ENCODE assay signal across 8 cellular contexts in the genomic region with DNA sequence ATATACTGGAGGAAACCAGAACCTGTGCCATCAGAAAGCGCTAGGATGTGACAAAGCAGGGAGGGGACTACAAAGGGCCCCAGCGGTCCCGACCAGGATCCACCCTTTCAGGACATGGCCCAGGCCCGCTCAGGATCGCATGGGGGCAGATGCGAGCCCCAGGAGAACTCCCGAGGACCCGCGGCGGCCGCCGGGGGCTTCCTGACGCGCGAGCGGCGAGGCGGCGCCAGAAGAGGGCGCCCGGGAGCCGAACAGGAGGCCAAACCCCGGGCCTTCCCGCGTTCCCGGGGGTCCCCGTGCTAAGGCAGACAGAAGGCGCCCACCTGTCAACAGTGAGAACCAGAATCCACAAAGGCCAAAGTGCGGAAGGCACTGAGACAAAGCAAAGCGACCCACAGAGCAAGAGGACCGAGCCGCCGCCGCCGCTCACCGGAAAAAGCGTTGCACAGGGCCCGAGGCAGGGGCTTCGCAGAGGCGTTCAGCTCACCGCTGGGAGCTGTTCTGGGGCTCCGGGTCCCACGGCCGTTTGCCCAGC. TPM values are rescaled to one million over a fixed set of nuclear protein-coding genes. Genes with fewer than 3 reads are reported as not detected.
DNase-seq lines count a peak whose midpoint lies in the region; ATAC-seq, FAIRE-seq and TF ChIP-seq lines count a peak whose summit lies in the region.

No MANE protein-coding gene starts in this region.

- H3K4me1 ChIP-seq in H1 (replicated peaks in 1 of 4; ENCODE audit: control insufficient read depth in 3 of 4, insufficient read depth in 4 of 4, low read length in 3 of 4) (no peaks in the 10 kb centered on the region), mucosa of stomach (ENCODE audit: control insufficient read depth, insufficient read depth, low read length) (no peaks in the 10 kb centered on the region)

- H2BK120ac ChIP-seq in H1 (replicated peaks; ENCODE audit: low read depth, low read length) = no peak overlapping the region

- no peaks in the 10 kb centered on the region for H3K9me3 Mint-ChIP-seq in activated CD8-positive, alpha-beta T cell treated with anti-CD3 and anti-CD28 coated beads for 36 hours

- no peaks in the 10 kb centered on the region for H3K36me3 ChIP-seq in H1 (ENCODE audit: control insufficient read depth in 2 of 4, insufficient read depth in 4 of 4, low read length in 3 of 4)
- H3K36me3 ChIP-seq in mucosa of stomach (ENCODE audit: control insufficient read depth, insufficient read depth, low read length) = no peaks in the 10 kb centered on the region

- no peaks in the 10 kb centered on the region for H4K20me1 ChIP-seq in H1 (replicated peaks in 1 of 2; ENCODE audit: control insufficient read depth in 1 of 2, insufficient read depth in 2 of 2, low read length in 2 of 2)

- no peak overlapping the region for H4K8ac ChIP-seq in H1 (ENCODE audit: extremely low read depth, insufficient read depth, low read length)

- H3K27me3 Mint-ChIP-seq in activated CD8-positive, alpha-beta T cell treated with anti-CD3 and anti-CD28 coated beads for 36 hours = no peaks in the 10 kb centered on the region

- no peak for TF ChIP-seq EP300 in H1 (IDR thresholded peaks at IDR 0.05; ENCODE audit: borderline replicate concordance in 1 of 2, low read depth in 2 of 2, low read length in 2 of 2)

- no peak overlapping the region for H2BK12ac ChIP-seq in H1 (ENCODE audit: low read depth, low read length)

- H2AFZ ChIP-seq in H1 (ENCODE audit: low read length) = peak overlapping the region; percentile 76; the same call in 1 of the 2 replicates

- FAIRE-seq in H1 (lab: Jason Lieb, UNC) = no peak

- no peak overlapping the region for H3K4me3 ChIP-seq in GM12875 (ENCODE audit: low read depth, low read length)
- peak overlapping the region in 3 of 4 experiments; percentile 11 to 54 (median 11); a peak in 4 of 8 replicates for H3K4me3 ChIP-seq in H1 (ENCODE audit: extremely low read depth in 1 of 4, insufficient read depth in 2 of 4, low read depth in 3 of 4, low read length in 4 of 4)
- no peak overlapping the region for H3K4me3 ChIP-seq in mucosa of stomach (ENCODE audit: low read length)

- H3K4ac ChIP-seq in H1 (replicated peaks; ENCODE audit: insufficient read length, low read depth, low read length) = no peak overlapping the region

- H3K14ac ChIP-seq in H1 (ENCODE audit: insufficient read length) = no peak overlapping the region

- H3K79me2 ChIP-seq in H1 (ENCODE audit: control insufficient read depth in 1 of 2, insufficient read depth in 2 of 2, low read length in 2 of 2) = no peaks in the 10 kb centered on the region

- H3K56ac ChIP-seq in H1 (replicated peaks; ENCODE audit: insufficient read length, low read depth, low read length) = no peak overlapping the region

- peak; percentile 55 to 74; a peak in 3 of 4 replicates for TF ChIP-seq RAD21 in H1 (IDR thresholded peaks at IDR 0.05 in 1 of 2, conservative IDR thresholded peaks at IDR 0.05 in 1 of 2; ENCODE audit: low read depth in 2 of 2, low read length in 2 of 2)

- H4K91ac ChIP-seq in H1 (replicated peaks; ENCODE audit: insufficient read length, low read length) = no peak overlapping the region

- TF ChIP-seq CTCF in GM12875 (IDR thresholded peaks at IDR 0.05; ENCODE audit: borderline replicate concordance, insufficient read depth, low read depth, low read length) (peak; percentile 79), H1 (IDR thresholded peaks at IDR 0.05; ENCODE audit: control extremely low read depth in 1 of 3, insufficient read depth in 1 of 3, low read depth in 1 of 3, low read length in 3 of 3) (peak; percentile 51 to 92 (median 63))
- peak; percentile 67 for TF ChIP-seq CTCF in activated CD8-positive, alpha-beta T cell treated with anti-CD3 and anti-CD28 coated beads for 36 hours (IDR thresholded peaks at IDR 0.05)

- TF ChIP-seq POLR2A in H1 (IDR thresholded peaks at IDR 0.05; ENCODE audit: control extremely low read depth in 1 of 2, low read depth in 2 of 2, low read length in 2 of 2) = no peak

- H2AK5ac ChIP-seq in H1 (ENCODE audit: low read depth, low read length) = no peak overlapping the region

- H3K27me3 ChIP-seq in H1 (replicated peaks in 1 of 4; ENCODE audit: control insufficient read depth in 3 of 4, extremely low read depth in 1 of 4, insufficient read depth in 3 of 4, low read length in 3 of 4) = peaks cover 0 to 1% (median 0%) of the 10 kb centered on the region in 4 experiments; a peak in 1 of 7 replicates
- H3K27me3 ChIP-seq in mucosa of stomach (ENCODE audit: control insufficient read depth, insufficient read depth, low read length) = no peaks in the 10 kb centered on the region

- H3K36me3 Mint-ChIP-seq in activated CD8-positive, alpha-beta T cell treated with anti-CD3 and anti-CD28 coated beads for 36 hours (ENCODE audit: low read depth) = no peaks in the 10 kb centered on the region

- CTCF ChIA-PET in activated CD8-positive, alpha-beta T cell treated with anti-CD3 and anti-CD28 coated beads for 36 hours (lab: Charles Lee) = interaction anchor here (0.6 to 1.3 kb wide), 3 partner anchors 10 to 172 kb away, joined by 3 to 4 read pairs (median 4); no protein-coding TSS in a partner anchor
- CTCF ChIA-PET in H1 (lab: Charles Lee; ENCODE audit: partially characterized antibody) = interaction anchor here (1.4 kb wide), 1 partner anchor 19 kb away, joined by 3 read pairs; no protein-coding TSS in a partner anchor

- peak; percentile 83 for DNase-seq in 8988T
- peak; percentile 29 for DNase-seq in NCI-H460 (ENCODE audit: extremely low read depth, low read depth)
- DNase-seq in activated CD8-positive, alpha-beta T cell treated with anti-CD3 and anti-CD28 coated beads for 36 hours = peak; percentile 70
- DNase-seq in H1 (ENCODE audit: low read depth in 1 of 2, low spot score in 2 of 2) = peak; percentile 33 to 85
- peak; percentile 58 for DNase-seq in stimulated activated CD8-positive, alpha-beta memory T cell treated with anti-CD3 and anti-CD28 coated beads, Interleukin-4, amount 100 ng/mL, for 24 hours (ENCODE audit: low read depth)

- peak overlapping the region; percentile 57 to 58; a peak in 3 of 4 replicates for H3K4me2 ChIP-seq in H1 (ENCODE audit: insufficient read depth in 1 of 2, low read depth in 2 of 2, low read length in 2 of 2)

- H3K18ac ChIP-seq in H1 (ENCODE audit: extremely low read depth, low read length) = no peak overlapping the region

- H3K4me1 Mint-ChIP-seq in activated CD8-positive, alpha-beta T cell treated with anti-CD3 and anti-CD28 coated beads for 36 hours (ENCODE audit: low read depth) = peaks cover 12% of the 10 kb centered on the region

- H4K5ac ChIP-seq in H1 (ENCODE audit: insufficient read length, low read depth, low read length) = no peak overlapping the region

- peak overlapping the region; percentile 89 for H3K27ac Mint-ChIP-seq in activated CD8-positive, alpha-beta T cell treated with anti-CD3 and anti-CD28 coated beads for 36 hours

- no peak overlapping the region for H3K27ac ChIP-seq in H1 (ENCODE audit: low read depth, low read length)

- ATAC-seq in activated CD8-positive, alpha-beta T cell treated with anti-CD3 and anti-CD28 coated beads for 36 hours = peak; percentile 77
- no peak for ATAC-seq in HG02798 (IDR thresholded peaks at IDR 0.05; ENCODE audit: poor library complexity, unreplicated experiment)

- H3K9ac ChIP-seq in H1 (replicated peaks in 1 of 4; ENCODE audit: extremely low read depth in 1 of 4, low read depth in 3 of 4, low read length in 3 of 4) (no peak overlapping the region), mucosa of stomach (ENCODE audit: low read length) (peak overlapping the region; percentile 47)

- no peaks in the 10 kb centered on the region for H3K79me1 ChIP-seq in H1 (ENCODE audit: low read depth, low read length)

- no peak overlapping the region for H2BK20ac ChIP-seq in H1 (ENCODE audit: low read length)

- H3K23ac ChIP-seq in H1 (ENCODE audit: insufficient read length) = no peak overlapping the region

- POLR2A ChIA-PET in activated CD8-positive, alpha-beta T cell treated with anti-CD3 and anti-CD28 coated beads for 36 hours (lab: Charles Lee) = interaction anchor here (0.6 kb wide), 1 partner anchor 116 kb away, joined by 3 read pairs; no protein-coding TSS in a partner anchor
- POLR2A ChIA-PET in H1 (lab: Charles Lee; ENCODE audit: partially characterized antibody) = no interaction called here

- no peak overlapping the region for H2BK5ac ChIP-seq in H1 (ENCODE audit: low read depth, low read length)

- H3K9me3 ChIP-seq in H1 (ENCODE audit: insufficient read depth in 2 of 2, low read depth in 1 of 2, low read length in 1 of 2) (no peaks in the 10 kb centered on the region), mucosa of stomach (ENCODE audit: control insufficient read depth, low read length) (no peaks in the 10 kb centered on the region)

- 3% methylated on average over 30 of the region's 44 CpGs; no CpG with 5 or more reads in 1 of the 2 experiments for WGBS in H1 (ENCODE audit: extremely low coverage in 1 of 2, insufficient coverage in 1 of 2, insufficient read length in 1 of 2, insufficient replicate concordance in 2 of 2, low coverage in 1 of 2, low lambda C conversion rate in 2 of 2, missing lambda C conversion rate in 1 of 2), 2 experiments

- peak overlapping the region; percentile 59 for H3K4me3 Mint-ChIP-seq in activated CD8-positive, alpha-beta T cell treated with anti-CD3 and anti-CD28 coated beads for 36 hours

- intact Hi-C loops in activated CD8-positive, alpha-beta T cell treated with anti-CD3 and anti-CD28 coated beads for 36 hours (cut with micrococcal nuclease) = no loop called here

- no peaks in the 10 kb centered on the region for H3K23me2 ChIP-seq in H1 (ENCODE audit: low read depth, low read length)

- no peak overlapping the region for H2BK15ac ChIP-seq in H1 (ENCODE audit: low read length)

RNA-seq across cellular contexts. Expression of gene OPN1LW, which starts 7.3 kb away (rescaled TPM):
- total RNA-seq in NCI-H460 (2014; rRNA removed; shearing (Covaris generic)) = not detected in 2 replicates
- not detected in 2 replicates for polyA plus RNA-seq in NCI-H460 (2014; cell fraction: nucleus; rRNA removed)
- not detected for total RNA-seq in activated CD8-positive, alpha-beta T cell treated with anti-CD3 and anti-CD28 coated beads for 36 hours
- total RNA-seq in H1 (2021; fragmentation: NEBNext Ultra II Directional; extraction: Animal tissue kit (Norgen Biotek cat#: 25700)) = not detected in 2 replicates
- not detected in 2 replicates for polyA plus RNA-seq in H1 (2011; rRNA removed)
- not detected for polyA plus RNA-seq in H1 (2011; cell fraction: cytosol; rRNA removed)
- not detected for polyA plus RNA-seq in H1 (2011; cell fraction: nucleus; rRNA removed)
- not detected in 4 replicates for polyA plus RNA-seq in H1 (2012, experiment 1 of 2)
- not detected for polyA plus RNA-seq in H1 (2012, experiment 2 of 2)
- not detected for polyA plus RNA-seq in H1 (2013, experiment 1 of 2)
- polyA plus RNA-seq in H1 (2013, experiment 2 of 2) = not detected
- polyA minus RNA-seq in H1 (2011; rRNA and poly(A)+ RNA removed) = not detected in 2 replicates
- polyA minus RNA-seq in H1 (2011; cell fraction: cytosol; rRNA and poly(A)+ RNA removed) = not detected
- polyA minus RNA-seq in H1 (2011; cell fraction: nucleus; rRNA and poly(A)+ RNA removed) = not detected

RNA-seq across cellular contexts. Expression of gene MECP2, which starts 39.2 kb away (rescaled TPM):
- 33.0 and 38.2 TPM in 2 replicates for total RNA-seq in NCI-H460 (2014; rRNA removed; shearing (Covaris generic))
- 23.0 and 25.7 TPM in 2 replicates for polyA plus RNA-seq in NCI-H460 (2014; cell fraction: nucleus; rRNA removed)
- 10 to 100 TPM; 63.7 to 65.1 TPM for total RNA-seq in activated CD8-positive, alpha-beta T cell treated with anti-CD3 and anti-CD28 coated beads for 36 hours
- 32.0 and 32.4 TPM in 2 replicates for total RNA-seq in H1 (2021; fragmentation: NEBNext Ultra II Directional; extraction: Animal tissue kit (Norgen Biotek cat#: 25700))
- polyA plus RNA-seq in H1 (2011; rRNA removed) = 5.0 and 6.9 TPM in 2 replicates
- 8.9 TPM for polyA plus RNA-seq in H1 (2011; cell fraction: cytosol; rRNA removed)
- polyA plus RNA-seq in H1 (2011; cell fraction: nucleus; rRNA removed) = 13.7 TPM
- 13.2 to 14.0 TPM (median 13.8 TPM) in 4 replicates for polyA plus RNA-seq in H1 (2012, experiment 1 of 2)
- 9.1 TPM for polyA plus RNA-seq in H1 (2012, experiment 2 of 2)
- 18.7 TPM for polyA plus RNA-seq in H1 (2013, experiment 1 of 2)
- polyA plus RNA-seq in H1 (2013, experiment 2 of 2) = 12.7 TPM
- 19.4 and 21.7 TPM in 2 replicates for polyA minus RNA-seq in H1 (2011; rRNA and poly(A)+ RNA removed)
- 8.8 TPM for polyA minus RNA-seq in H1 (2011; cell fraction: cytosol; rRNA and poly(A)+ RNA removed)
- polyA minus RNA-seq in H1 (2011; cell fraction: nucleus; rRNA and poly(A)+ RNA removed) = 30.8 TPM

RNA-seq across cellular contexts. Expression of gene OPN1MW, which starts 45.7 kb away (rescaled TPM):
- not detected in 2 replicates for total RNA-seq in NCI-H460 (2014; rRNA removed; shearing (Covaris generic))
- not detected in 2 replicates for polyA plus RNA-seq in NCI-H460 (2014; cell fraction: nucleus; rRNA removed)
- not detected for total RNA-seq in activated CD8-positive, alpha-beta T cell treated with anti-CD3 and anti-CD28 coated beads for 36 hours
- total RNA-seq in H1 (2021; fragmentation: NEBNext Ultra II Directional; extraction: Animal tissue kit (Norgen Biotek cat#: 25700)) = not detected in 2 replicates
- 0.08 TPM in 1 of 2 replicates, not detected in the other for polyA plus RNA-seq in H1 (2011; rRNA removed)
- not detected for polyA plus RNA-seq in H1 (2011; cell fraction: cytosol; rRNA removed)
- polyA plus RNA-seq in H1 (2011; cell fraction: nucleus; rRNA removed) = not detected
- not detected in 4 replicates for polyA plus RNA-seq in H1 (2012, experiment 1 of 2)
- not detected for polyA plus RNA-seq in H1 (2012, experiment 2 of 2)
- not detected for polyA plus RNA-seq in H1 (2013, experiment 1 of 2)
- polyA plus RNA-seq in H1 (2013, experiment 2 of 2) = not detected
- not detected in 2 replicates for polyA minus RNA-seq in H1 (2011; rRNA and poly(A)+ RNA removed)
- polyA minus RNA-seq in H1 (2011; cell fraction: cytosol; rRNA and poly(A)+ RNA removed) = not detected
- not detected for polyA minus RNA-seq in H1 (2011; cell fraction: nucleus; rRNA and poly(A)+ RNA removed)

Comparison
In these comparisons a context has a peak if more than half of its experiments do, and no peak if none do; other contexts are left out.
1. DNase-seq: peak in every context shown above with its lines; median percentile 83 in 8988T; 70 in activated CD8-positive, alpha-beta T cell treated with anti-CD3 and anti-CD28 coated beads for 36 hours; 59 in H1; 58 in stimulated activated CD8-positive, alpha-beta memory T cell treated with anti-CD3 and anti-CD28 coated beads, Interleukin-4, amount 100 ng/mL, for 24 hours; 29 in NCI-H460.
2. H3K4me3 ChIP-seq: peak in H1 (3 of 4); none in GM12875 (single experiment) and mucosa of stomach (single experiment).
3. Peak in every context shown above with its lines, with median percentiles within 50 percentile points of each other: CTCF ChIP-seq.